In the genomic region with DNA sequence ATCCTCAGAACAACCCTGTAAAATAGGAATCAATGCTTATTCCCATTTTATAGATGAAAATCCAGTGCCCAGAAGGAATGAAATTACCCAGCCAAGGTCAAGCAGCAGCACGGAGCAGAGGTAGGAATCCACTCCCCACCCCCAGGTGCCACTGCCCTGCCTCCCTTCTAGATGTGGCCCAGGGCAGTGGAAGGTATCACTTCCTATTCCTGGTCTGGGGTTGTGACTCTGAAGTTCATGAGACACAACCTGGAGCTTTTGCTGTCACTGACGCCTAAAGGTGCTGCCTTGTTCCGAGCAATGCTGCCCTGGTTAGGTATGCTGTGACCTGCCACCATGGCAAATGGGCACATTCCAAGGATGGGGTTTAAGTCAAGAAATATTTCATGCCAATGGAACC, we compare ENCODE assay signal across 16 cellular contexts. TPM values are rescaled to one million over a fixed set of nuclear protein-coding genes. Genes with fewer than 3 reads are reported as not detected.
A peak's percentile ranks its signal among the peaks of the same experiment; 100 is the strongest.
DNase-seq lines count a peak whose midpoint lies in the region; ATAC-seq, FAIRE-seq and TF ChIP-seq lines count a peak whose summit lies in the region.
"Had no signal": no experiment of that assay in that cellular context is flagged by ENCODE, and none has a peak within 500 bp of the region (broad histone marks: within the 10 kb centered on the region; RNA-seq: fewer than 3 reads in every experiment).

No MANE protein-coding gene starts in this region.

- no peak overlapping the region for H3K9ac ChIP-seq in Karpas-422 (ENCODE audit: low read length)
- H3K9ac ChIP-seq in rectal smooth muscle tissue (ENCODE audit: low read length), result no peak overlapping the region
- H3K9ac ChIP-seq in colonic mucosa (ENCODE audit: low read depth in 2 of 2, low read length in 2 of 2), result no peak overlapping the region
- H3K9ac ChIP-seq: SK-N-SH had no signal

- peaks cover 91% of the 10 kb centered on the region for H3K79me2 ChIP-seq in Karpas-422 (ENCODE audit: low read length)

- no peaks in the 10 kb centered on the region for H3K36me3 ChIP-seq in Karpas-422 (ENCODE audit: insufficient read depth, low read length)
- H3K36me3 ChIP-seq in rectal smooth muscle tissue (ENCODE audit: control insufficient read depth, insufficient read depth, low read length), result no peaks in the 10 kb centered on the region
- no peaks in the 10 kb centered on the region for H3K36me3 ChIP-seq in colonic mucosa
- H3K36me3 ChIP-seq: left ventricle myocardium inferior, uterus had no signal

- H3K27ac ChIP-seq in Karpas-422 (ENCODE audit: low read length) (peak overlapping the region; percentile 26; the same call in 1 of the 2 replicates), rectal smooth muscle tissue (ENCODE audit: low read depth, low read length) (no peak overlapping the region), colonic mucosa (no peak overlapping the region)
- H3K27ac ChIP-seq: left ventricle myocardium inferior, uterus, VCaP had no signal

- H3K27me3 ChIP-seq in Karpas-422 (ENCODE audit: low read length) (no peaks in the 10 kb centered on the region), rectal smooth muscle tissue (ENCODE audit: control insufficient read depth, insufficient read depth, low read length) (no peaks in the 10 kb centered on the region), colonic mucosa (no peaks in the 10 kb centered on the region)
- H3K27me3 ChIP-seq: uterus had no signal

- DNase-seq in Karpas-422 (no peak), colonic mucosa (no peak), iPS-NIHi11 (ENCODE audit: low spot score) (no peak), HTR-8/SVneo (ENCODE audit: insufficient read length, low spot score) (no peak)
- DNase-seq: activated naive CD4-positive, alpha-beta T cell treated with anti-CD3 and anti-CD28 coated beads, Interleukin-2, amount 10 ng/mL, durations not matched to agents 7 days and 5 days; CD4-positive, alpha-beta memory T cell; hypothalamus; left ventricle myocardium inferior; naive thymus-derived CD8-positive, alpha-beta T cell; SK-N-SH; stimulated activated CD4-positive, alpha-beta T cell treated with anti-CD3 and anti-CD28 coated beads, Interleukin-4, amount 100 ng/mL, for 1 hour; uterus had no signal

- ATAC-seq in GM18861 (IDR thresholded peaks at IDR 0.05; ENCODE audit: unreplicated experiment), result peak; percentile 45
- peak; percentile 55 for ATAC-seq in HG02588 (IDR thresholded peaks at IDR 0.05; ENCODE audit: unreplicated experiment)
- ATAC-seq: naive thymus-derived CD8-positive, alpha-beta T cell had no signal

- intact Hi-C loops in colonic mucosa (cut with DNase I), result no loop called here

- H3K9me3 ChIP-seq in Karpas-422 (ENCODE audit: low read length) (no peaks in the 10 kb centered on the region), colonic mucosa (no peaks in the 10 kb centered on the region)
- H3K9me3 ChIP-seq: left ventricle myocardium inferior, SK-N-SH, uterus had no signal

- no peaks in the 10 kb centered on the region for H3K9me2 ChIP-seq in Karpas-422 (replicated peaks; ENCODE audit: insufficient read depth, low read length)
- H3K9me2 ChIP-seq: SK-N-SH had no signal

- H3K4me1 ChIP-seq in Karpas-422 (ENCODE audit: low read length) (peaks cover 70% of the 10 kb centered on the region), rectal smooth muscle tissue (ENCODE audit: control insufficient read depth, insufficient read depth, low read length) (no peaks in the 10 kb centered on the region), colonic mucosa (no peaks in the 10 kb centered on the region)
- H3K4me1 ChIP-seq: uterus had no signal

- no peak overlapping the region for H3K4me2 ChIP-seq in Karpas-422 (ENCODE audit: low read depth, low read length, poor library complexity, severe bottlenecking)
- H3K4me2 ChIP-seq: SK-N-SH had no signal

- H3K4me3 ChIP-seq in Karpas-422 (ENCODE audit: low read length), result no peak overlapping the region
- H3K4me3 ChIP-seq in rectal smooth muscle tissue (ENCODE audit: low read length), result peak overlapping the region; percentile 20
- no peak overlapping the region for H3K4me3 ChIP-seq in colonic mucosa
- H3K4me3 ChIP-seq: left ventricle myocardium inferior, uterus had no signal

- FAIRE-seq in HTR-8/SVneo (lab: Jason Lieb, UNC), result no peak

- no peak overlapping the region for H2AFZ ChIP-seq in Karpas-422 (ENCODE audit: low read length)

- TF ChIP-seq CTCF in colonic mucosa (IDR thresholded peaks at IDR 0.05), result no peak

- peaks cover 21% of the 10 kb centered on the region for H4K20me1 ChIP-seq in Karpas-422 (ENCODE audit: insufficient read depth, low read depth, low read length)

RNA-seq across cellular contexts. Expression of a gene that starts 53.6 kb away (rescaled TPM):
- 131 and 162 TPM in 2 replicates for total RNA-seq in Karpas-422 (2014; rRNA removed; shearing (Covaris generic); ENCODE audit: low replicate concordance)
- 10 to 100 TPM; 10.9 to 12.4 TPM for total RNA-seq in colonic mucosa
